In genomic region chr2:215750763-215751162, GRCh38 we compare ENCODE assay signal across 20 cellular contexts.
DNase-seq lines count a peak whose midpoint lies in the region; ATAC-seq, FAIRE-seq and TF ChIP-seq lines count a peak whose summit lies in the region.
"Had no signal": no experiment of that assay in that cellular context is flagged by ENCODE, and none has a peak within 500 bp of the region (broad histone marks: within the 10 kb centered on the region; RNA-seq: fewer than 3 reads in every experiment).

No MANE protein-coding gene starts in this region.

- H3K4me3 ChIP-seq in astrocyte of the spinal cord (ENCODE audit: low read depth, low read length): no peak overlapping the region
- H3K4me3 ChIP-seq: breast epithelium, lower lobe of right lung, neural progenitor cell, right atrium auricular region, tibial nerve had no signal

- H3K9me3 Mint-ChIP-seq in activated T-cell treated with anti-CD3 and anti-CD28 coated beads, Interleukin-2, amount 50 U/mL, for 72 hours: peaks cover 0 to 3% of the 10 kb centered on the region in 2 donors
- no peaks in the 10 kb centered on the region for H3K9me3 Mint-ChIP-seq in nephron
- H3K9me3 Mint-ChIP-seq: activated T-helper 1 cell treated with anti-CD3 and anti-CD28 coated beads, Interleukin-12 subunit alpha, Interleukin-12 subunit beta, Interleukin-2, Interleukin-4 antibody, amounts not matched to agents 30 ng/mL and 10 ng/mL and 1 ng/mL, durations not matched to agents 14 hours and 24 hours and 36 hours; neural progenitor cell had no signal

- peaks cover 22% of the 10 kb centered on the region for H3K27me3 Mint-ChIP-seq in activated T-cell treated with anti-CD3 and anti-CD28 coated beads, Interleukin-2, amount 50 U/mL, for 72 hours (ENCODE audit: low read depth)
- H3K27me3 Mint-ChIP-seq in nephron (ENCODE audit: low read depth): no peaks in the 10 kb centered on the region

- peak overlapping the region; percentile 8 to 14 for H3K4me3 Mint-ChIP-seq in activated T-cell treated with anti-CD3 and anti-CD28 coated beads, Interleukin-2, amount 50 U/mL, for 72 hours
- no peak overlapping the region for H3K4me3 Mint-ChIP-seq in nephron
- H3K4me3 Mint-ChIP-seq: activated T-helper 1 cell treated with anti-CD3 and anti-CD28 coated beads, Interleukin-12 subunit alpha, Interleukin-12 subunit beta, Interleukin-2, Interleukin-4 antibody, amounts not matched to agents 30 ng/mL and 10 ng/mL and 1 ng/mL, durations not matched to agents 14 hours and 24 hours and 36 hours; neural progenitor cell had no signal

- H3K27ac Mint-ChIP-seq in activated T-cell treated with anti-CD3 and anti-CD28 coated beads, Interleukin-2, amount 50 U/mL, for 72 hours: no peak overlapping the region
- peak overlapping the region; percentile 6 to 70 (median 70) for H3K27ac Mint-ChIP-seq in nephron
- H3K27ac Mint-ChIP-seq: neural progenitor cell had no signal

- no peak for DNase-seq in activated T-cell treated with anti-CD3 and anti-CD28 coated beads, Interleukin-2, amount 50 U/mL, for 72 hours
- DNase-seq in activated T-cell treated with anti-CD3 and anti-CD28 coated beads for 4 hours (no peak), RCC 7860 (ENCODE audit: low spot score) (peak; percentile 44), astrocyte of the spinal cord (ENCODE audit: low read depth, low spot score) (peak; percentile 39), NCI-H146 treated with DMSO at 0.1 percent for 48 hours (lab: John Stamatoyannopoulos, UW; ENCODE audit: unreplicated experiment) (no peak), DMS 273 treated with DMSO at 0.1 percent for 48 hours (lab: John Stamatoyannopoulos, UW) (no peak)
- DNase-seq: lower lobe of right lung; NCI-H2081 treated with DMSO at 0.1 percent for 48 hours; NCI-H526 treated with DMSO at 0.1 percent for 48 hours; stimulated activated CD4-positive, alpha-beta T cell treated with anti-CD3 and anti-CD28 coated beads, Interleukin-2, amount 100 ng/mL, for 48 hours; stimulated activated CD8-positive, alpha-beta memory T cell treated with anti-CD3 and anti-CD28 coated beads, Interleukin-4, amount 100 ng/mL, for 48 hours had no signal

- FAIRE-seq in RCC 7860 (lab: Jason Lieb, UNC): no peak
- FAIRE-seq: D721Med, frontal cortex had no signal

- in situ Hi-C loops in astrocyte of the spinal cord (cut with HindIII; ENCODE audit: low sequenced_read_pairs): no loop called here

- peaks cover 70% of the 10 kb centered on the region for H3K4me1 Mint-ChIP-seq in activated T-cell treated with anti-CD3 and anti-CD28 coated beads, Interleukin-2, amount 50 U/mL, for 72 hours (ENCODE audit: low read depth)
- peaks cover 34% of the 10 kb centered on the region for H3K4me1 Mint-ChIP-seq in nephron

- no peaks in the 10 kb centered on the region for H3K36me3 Mint-ChIP-seq in activated T-cell treated with anti-CD3 and anti-CD28 coated beads, Interleukin-2, amount 50 U/mL, for 72 hours (ENCODE audit: insufficient read depth in 2 of 2)
- no peaks in the 10 kb centered on the region for H3K36me3 Mint-ChIP-seq in nephron (ENCODE audit: low read depth)
- H3K36me3 Mint-ChIP-seq: neural progenitor cell had no signal

- no peak for ATAC-seq in activated T-cell treated with anti-CD3 and anti-CD28 coated beads, Interleukin-2, amount 50 U/mL, for 72 hours (replicated peaks in 1 of 2)
- no peak for ATAC-seq in HG02938 (IDR thresholded peaks at IDR 0.05; ENCODE audit: unreplicated experiment)
- ATAC-seq: lower lobe of right lung had no signal

- no peak for TF ChIP-seq CTCF in astrocyte of the spinal cord (IDR thresholded peaks at IDR 0.05; ENCODE audit: low read depth, low read length)
- TF ChIP-seq CTCF in nephron (IDR thresholded peaks at IDR 0.05; ENCODE audit: unreplicated experiment in 3 of 3): no peak

Comparison
In these comparisons a context has a peak if more than half of its experiments do, and no peak if none do; other contexts are left out.
1. DNase-seq: peak in RCC 7860 (single experiment) and astrocyte of the spinal cord (single experiment); none in activated T-cell treated with anti-CD3 and anti-CD28 coated beads, Interleukin-2, amount 50 U/mL, for 72 hours (0 of 2), activated T-cell treated with anti-CD3 and anti-CD28 coated beads for 4 hours (single experiment), NCI-H146 treated with DMSO at 0.1 percent for 48 hours (single experiment) and DMS 273 treated with DMSO at 0.1 percent for 48 hours (single experiment).
2. H3K4me3 Mint-ChIP-seq: peak in activated T-cell treated with anti-CD3 and anti-CD28 coated beads, Interleukin-2, amount 50 U/mL, for 72 hours (2 of 2); none in nephron (0 of 3).